In genomic region chr12:109452489-109452888, GRCh38 we compare ENCODE assay signal across 1 cellular context.
TF ChIP-seq lines count a peak whose summit lies in the region.

No MANE protein-coding gene starts in this region.

TF ChIP-seq in H1, 55 proteins besides CTCF, POLR2A, EP300 and RAD21:
- no peak for TF ChIP-seq BCL11A (IDR thresholded peaks at IDR 0.05; ENCODE audit: low read depth in 2 of 2, low read length in 2 of 2)
- no peak for TF ChIP-seq CHD2 (IDR thresholded peaks at IDR 0.05; ENCODE audit: low read length)
- no peak for TF ChIP-seq YY1 (IDR thresholded peaks at IDR 0.05; ENCODE audit: low read depth, low read length)
- TF ChIP-seq KDM4A (IDR thresholded peaks at IDR 0.05; ENCODE audit: low read depth, low read length, severe bottlenecking), result no peak
- TF ChIP-seq TCF12 (IDR thresholded peaks at IDR 0.05; ENCODE audit: low read depth, low read length), result no peak
